Comparison of ENCODE assay signal across 20 cellular contexts in the genomic region with DNA sequence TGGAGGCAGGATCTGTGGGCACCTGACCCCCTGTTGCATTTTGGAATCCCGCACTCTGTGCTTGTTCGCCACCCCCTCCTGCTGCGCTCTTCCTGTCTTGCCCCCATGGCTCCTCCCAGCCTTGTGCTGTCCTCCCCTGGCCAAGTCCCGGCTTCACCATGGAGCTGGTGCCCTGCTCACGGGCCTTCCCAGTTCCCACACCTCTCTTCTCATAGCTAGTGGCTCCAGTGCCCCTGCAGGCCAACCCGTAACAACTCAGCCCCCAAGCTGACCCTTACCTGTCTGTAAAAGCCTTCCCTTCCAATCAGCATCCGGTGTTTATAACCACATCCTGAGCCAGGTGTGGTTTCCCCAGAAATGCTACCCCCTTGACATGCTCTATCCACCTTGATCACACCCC.
A peak's percentile ranks its signal among the peaks of the same experiment; 100 is the strongest.
DNase-seq lines count a peak whose midpoint lies in the region; ATAC-seq, FAIRE-seq and TF ChIP-seq lines count a peak whose summit lies in the region.
"Had no signal": no experiment of that assay in that cellular context is flagged by ENCODE, and none has a peak within 500 bp of the region (broad histone marks: within the 10 kb centered on the region; RNA-seq: fewer than 3 reads in every experiment).

No MANE protein-coding gene starts in this region.

- DNase-seq in ELF-1 (ENCODE audit: low read depth, low spot score): peak; percentile 24
- DNase-seq in HCT116 (ENCODE audit: low read depth, low spot score): no peak
- peak in 1 of 2 experiments; percentile 58 for DNase-seq in H1 (ENCODE audit: low read depth in 1 of 2, low spot score in 2 of 2)
- no peak for DNase-seq in NCI-H510A (lab: John Stamatoyannopoulos, UW)
- no peak for DNase-seq in mammary epithelial cell
- DNase-seq in H4 (ENCODE audit: low spot score): no peak
- DNase-seq: CD4-positive, alpha-beta memory T cell; MM.1S; NCI-H1092 treated with DMSO at 0.1 percent for 48 hours; NCI-H146; NCI-H2081; NCI-H446; SIG-M5 had no signal

- H3K36me3 ChIP-seq in HCT116 (ENCODE audit: control insufficient read depth in 1 of 2, insufficient read depth in 2 of 2, low read length in 2 of 2): no peaks in the 10 kb centered on the region
- H3K36me3 ChIP-seq in H1 (ENCODE audit: control insufficient read depth in 2 of 4, insufficient read depth in 4 of 4, low read length in 3 of 4): no peaks in the 10 kb centered on the region
- H3K36me3 ChIP-seq in mammary epithelial cell (ENCODE audit: insufficient read depth, low read length): no peaks in the 10 kb centered on the region
- H3K36me3 ChIP-seq: BLaER1 had no signal

- peaks cover 0 to 3% of the 10 kb centered on the region in 2 experiments; a peak in 1 of 4 replicates for H3K4me1 ChIP-seq in HCT116 (ENCODE audit: control insufficient read depth in 1 of 2, insufficient read depth in 2 of 2, low read length in 2 of 2)
- peaks cover 0 to 3% (median 0%) of the 10 kb centered on the region in 4 experiments; a peak in 1 of 7 replicates for H3K4me1 ChIP-seq in H1 (replicated peaks in 1 of 4; ENCODE audit: control insufficient read depth in 3 of 4, insufficient read depth in 4 of 4, low read length in 3 of 4)
- H3K4me1 ChIP-seq in mammary epithelial cell (ENCODE audit: insufficient read depth, low read length): no peaks in the 10 kb centered on the region

- no peaks in the 10 kb centered on the region for H3K36me3 Mint-ChIP-seq in nephron (ENCODE audit: low read depth)
- H3K36me3 Mint-ChIP-seq: CD4-positive, alpha-beta memory T cell had no signal

- no peak overlapping the region for H2AK5ac ChIP-seq in H1 (ENCODE audit: low read depth, low read length)

- no peak overlapping the region for H3K56ac ChIP-seq in H1 (replicated peaks; ENCODE audit: insufficient read length, low read depth, low read length)

- TF ChIP-seq EP300 in H1 (IDR thresholded peaks at IDR 0.05; ENCODE audit: borderline replicate concordance in 1 of 2, low read depth in 2 of 2, low read length in 2 of 2): no peak

- H3K4me3 ChIP-seq in HCT116 (replicated peaks in 1 of 2; ENCODE audit: low read depth in 1 of 2, low read length in 2 of 2) (no peak overlapping the region), H1 (ENCODE audit: extremely low read depth in 1 of 4, insufficient read depth in 2 of 4, low read depth in 3 of 4, low read length in 4 of 4) (no peak overlapping the region), mammary epithelial cell (replicated peaks in 1 of 3; ENCODE audit: insufficient read depth in 1 of 3, low read depth in 2 of 3, low read length in 3 of 3) (no peak overlapping the region)
- H3K4me3 ChIP-seq: BLaER1 had no signal

- no peak overlapping the region for H4K91ac ChIP-seq in H1 (replicated peaks; ENCODE audit: insufficient read length, low read length)

- H3K9ac ChIP-seq in HCT116 (ENCODE audit: low read length) (no peak overlapping the region), H1 (replicated peaks in 1 of 4; ENCODE audit: extremely low read depth in 1 of 4, low read depth in 3 of 4, low read length in 3 of 4) (no peak overlapping the region), mammary epithelial cell (ENCODE audit: insufficient read depth, low read length) (no peak overlapping the region)
- H3K9ac ChIP-seq: BLaER1 had no signal

- no TSS peak for BruUV-seq in HCT116 (replicated peaks; lab: Mats Ljungman, UMichigan)
- BruUV-seq in mammary epithelial cell (replicated peaks; lab: Mats Ljungman, UMichigan): no TSS peak

- H3K27me3 Mint-ChIP-seq in nephron (ENCODE audit: low read depth): no peaks in the 10 kb centered on the region

- intact Hi-C loops in HCT116 (cut with micrococcal nuclease): no loop called here
- intact Hi-C loops in mammary epithelial cell (cut with micrococcal nuclease): no loop called here

- H3K4me3 Mint-ChIP-seq in nephron: no peak overlapping the region
- H3K4me3 Mint-ChIP-seq: CD4-positive, alpha-beta memory T cell had no signal

- no peak overlapping the region for H4K5ac ChIP-seq in H1 (ENCODE audit: insufficient read length, low read depth, low read length)

- RAD21 ChIA-PET in HCT116 (lab: Charles Lee; ENCODE audit: low non-redundant PET in 1 of 2, low total read pairs in 2 of 2, uncharacterized antibody in 2 of 2, unreplicated experiment in 2 of 2): no interaction called here

- H2AFZ ChIP-seq in HCT116 (ENCODE audit: low read depth, low read length, poor library complexity, severe bottlenecking) (no peak overlapping the region), H1 (ENCODE audit: low read length) (no peak overlapping the region), mammary epithelial cell (ENCODE audit: low read depth, low read length) (no peak overlapping the region)

- H2BK12ac ChIP-seq in H1 (ENCODE audit: low read depth, low read length): peak overlapping the region; percentile 27; the same call in 1 of the 2 replicates

- H3K9me2 ChIP-seq in HCT116 (ENCODE audit: insufficient read depth): no peaks in the 10 kb centered on the region

- no peak overlapping the region; the same call in 1 of the 2 replicates for H3K18ac ChIP-seq in H1 (ENCODE audit: extremely low read depth, low read length)

- H3K79me2 ChIP-seq in HCT116 (ENCODE audit: insufficient read depth, low read length): no peaks in the 10 kb centered on the region
- no peaks in the 10 kb centered on the region for H3K79me2 ChIP-seq in H1 (ENCODE audit: control insufficient read depth in 1 of 2, insufficient read depth in 2 of 2, low read length in 2 of 2)
- H3K79me2 ChIP-seq in mammary epithelial cell (ENCODE audit: insufficient read depth, low read length): no peaks in the 10 kb centered on the region

- no peak overlapping the region for H2BK120ac ChIP-seq in H1 (replicated peaks; ENCODE audit: low read depth, low read length)

- peak; percentile 50 for FAIRE-seq in H1 (lab: Jason Lieb, UNC)
- FAIRE-seq: GM12892, GM18507, H54 had no signal

- WGBS in H1 (ENCODE audit: extremely low coverage in 1 of 2, insufficient coverage in 1 of 2, insufficient read length in 1 of 2, insufficient replicate concordance in 2 of 2, low coverage in 1 of 2, low lambda C conversion rate in 2 of 2, missing lambda C conversion rate in 1 of 2), 2 experiments: 70% methylated on average over 7 of the region's 7 CpGs; no CpG with 5 or more reads in 1 of the 2 experiments
- 97% methylated on average over 7 of the region's 7 CpGs for WGBS in mammary epithelial cell (ENCODE audit: low coverage, missing lambda C conversion rate)

- H3K27me3 ChIP-seq in HCT116 (ENCODE audit: insufficient read depth, low read length): no peaks in the 10 kb centered on the region
- no peaks in the 10 kb centered on the region; a peak in 1 of 7 replicates for H3K27me3 ChIP-seq in H1 (replicated peaks in 1 of 4; ENCODE audit: control insufficient read depth in 3 of 4, extremely low read depth in 1 of 4, insufficient read depth in 3 of 4, low read length in 3 of 4)
- no peaks in the 10 kb centered on the region for H3K27me3 ChIP-seq in mammary epithelial cell (ENCODE audit: insufficient read depth, low read length)
- H3K27me3 ChIP-seq: BLaER1 had no signal

- H3K23ac ChIP-seq in H1 (ENCODE audit: insufficient read length): no peak overlapping the region

- no peak overlapping the region for H3K27ac ChIP-seq in HCT116 (ENCODE audit: low read depth, low read length)
- no peak overlapping the region for H3K27ac ChIP-seq in H1 (ENCODE audit: low read depth, low read length)
- H3K27ac ChIP-seq in mammary epithelial cell (ENCODE audit: insufficient read depth, low read depth, low read length): no peak overlapping the region
- H3K27ac ChIP-seq: BLaER1, RWPE1 had no signal

- no peak overlapping the region for H2BK20ac ChIP-seq in H1 (ENCODE audit: low read length)

- H2BK15ac ChIP-seq in H1 (ENCODE audit: low read length): no peak overlapping the region

- H3K79me1 ChIP-seq in H1 (ENCODE audit: low read depth, low read length): no peaks in the 10 kb centered on the region; the same call in 1 of the 2 replicates

- no peak overlapping the region for H3K4ac ChIP-seq in H1 (replicated peaks; ENCODE audit: insufficient read length, low read depth, low read length)

- H3K9me3 Mint-ChIP-seq in nephron: no peaks in the 10 kb centered on the region

- H4K8ac ChIP-seq in H1 (ENCODE audit: extremely low read depth, insufficient read depth, low read length): peak overlapping the region; percentile 83; the same call in 1 of the 2 replicates

- CTCF ChIA-PET in HCT116 (lab: Charles Lee) (no interaction called here), H1 (lab: Charles Lee; ENCODE audit: partially characterized antibody) (interaction anchor here (0.6 to 6.1 kb wide), 13 partner anchors 8 to 225 kb away, joined by 3 to 46 read pairs (median 4); no protein-coding TSS in a partner anchor), mammary epithelial cell (lab: Charles Lee; ENCODE audit: low non-redundant PET) (no interaction called here)

- H4K20me1 ChIP-seq in HCT116 (ENCODE audit: insufficient read depth) (no peaks in the 10 kb centered on the region), H1 (replicated peaks in 1 of 2; ENCODE audit: control insufficient read depth in 1 of 2, insufficient read depth in 2 of 2, low read length in 2 of 2) (no peaks in the 10 kb centered on the region), mammary epithelial cell (ENCODE audit: insufficient read depth, low read length) (no peaks in the 10 kb centered on the region)
- H4K20me1 ChIP-seq: BLaER1 had no signal

- H3K23me2 ChIP-seq in H1 (ENCODE audit: low read depth, low read length): no peaks in the 10 kb centered on the region

- H3K9me3 ChIP-seq in HCT116 (ENCODE audit: control insufficient read depth in 1 of 2, insufficient read depth in 1 of 2, low read depth in 1 of 2, low read length in 2 of 2) (no peaks in the 10 kb centered on the region), H1 (ENCODE audit: insufficient read depth in 2 of 2, low read depth in 1 of 2, low read length in 1 of 2) (no peaks in the 10 kb centered on the region), mammary epithelial cell (replicated peaks; ENCODE audit: insufficient read depth, low read length) (no peaks in the 10 kb centered on the region)
- H3K9me3 ChIP-seq: BLaER1 had no signal

- in situ Hi-C loops in mammary epithelial cell (cut with MboI; ENCODE audit: low sequenced_read_pairs in 2 of 2): no loop called here

- POLR2A ChIA-PET in HCT116 (lab: Charles Lee) (no interaction called here), H1 (lab: Charles Lee; ENCODE audit: partially characterized antibody) (interaction anchor here (1.0 kb wide), 1 partner anchor 11 kb away, joined by 4 read pairs; no protein-coding TSS in a partner anchor)

- H3K27ac Mint-ChIP-seq in nephron: peak overlapping the region; percentile 19 to 79 (median 74)

- peaks cover 44% of the 10 kb centered on the region for H3K4me1 Mint-ChIP-seq in nephron
- H3K4me1 Mint-ChIP-seq: CD4-positive, alpha-beta memory T cell had no signal

- ATAC-seq in HCT116: peak; percentile 47; the same call in 1 of the 2 replicates
- ATAC-seq: SK-N-SH treated with all-trans-retinoic acid at 6 μM for 48 hours had no signal

- TF ChIP-seq CTCF in HCT116 (IDR thresholded peaks at IDR 0.05 in 2 of 3, conservative IDR thresholded peaks at IDR 0.05 in 1 of 3; ENCODE audit: borderline replicate concordance in 1 of 3, insufficient read depth in 1 of 3, low read depth in 2 of 3, low read length in 2 of 3): no peak
- peak; percentile 26 to 51 (median 31) for TF ChIP-seq CTCF in H1 (IDR thresholded peaks at IDR 0.05; ENCODE audit: control extremely low read depth in 1 of 3, insufficient read depth in 1 of 3, low read depth in 1 of 3, low read length in 3 of 3)
- no peak for TF ChIP-seq CTCF in nephron (IDR thresholded peaks at IDR 0.05; ENCODE audit: unreplicated experiment in 3 of 3)
- no peak for TF ChIP-seq CTCF in mammary epithelial cell (conservative IDR thresholded peaks at IDR 0.05 in 1 of 2, IDR thresholded peaks at IDR 0.05 in 1 of 2; ENCODE audit: extremely low read depth in 1 of 2, insufficient read depth in 1 of 2, low read depth in 1 of 2, low read length in 2 of 2)

- TF ChIP-seq POLR2A in HCT116 (IDR thresholded peaks at IDR 0.05; ENCODE audit: borderline replicate concordance, extremely low read depth, insufficient read depth, insufficient read length) (no peak), H1 (IDR thresholded peaks at IDR 0.05; ENCODE audit: control extremely low read depth in 1 of 2, low read depth in 2 of 2, low read length in 2 of 2) (no peak)

- no peak overlapping the region for H2BK5ac ChIP-seq in H1 (ENCODE audit: low read depth, low read length)

- no peak overlapping the region for H3K14ac ChIP-seq in H1 (ENCODE audit: insufficient read length)

- dilution Hi-C loops in mammary epithelial cell (cut with HindIII; ENCODE audit: low sequenced_read_pairs): no loop called here

- TF ChIP-seq RAD21 in HCT116 (IDR thresholded peaks at IDR 0.05; ENCODE audit: low read depth) (no peak), H1 (IDR thresholded peaks at IDR 0.05 in 1 of 2, conservative IDR thresholded peaks at IDR 0.05 in 1 of 2; ENCODE audit: low read depth in 2 of 2, low read length in 2 of 2) (peak; percentile 43 to 53; a peak in 3 of 4 replicates)

- H3K4me2 ChIP-seq in HCT116 (ENCODE audit: low read length) (no peak overlapping the region), H1 (ENCODE audit: insufficient read depth in 1 of 2, low read depth in 2 of 2, low read length in 2 of 2) (no peak overlapping the region), mammary epithelial cell (ENCODE audit: insufficient read depth, low read depth, low read length) (no peak overlapping the region)

Comparison
In these comparisons a context has a peak if more than half of its experiments do, and no peak if none do; other contexts are left out.
1. CTCF ChIP-seq: peak in H1 (3 of 3); none in HCT116 (0 of 3), nephron (0 of 3) and mammary epithelial cell (0 of 2).